1 cellular context compared by ENCODE assay signal in the genomic region with DNA sequence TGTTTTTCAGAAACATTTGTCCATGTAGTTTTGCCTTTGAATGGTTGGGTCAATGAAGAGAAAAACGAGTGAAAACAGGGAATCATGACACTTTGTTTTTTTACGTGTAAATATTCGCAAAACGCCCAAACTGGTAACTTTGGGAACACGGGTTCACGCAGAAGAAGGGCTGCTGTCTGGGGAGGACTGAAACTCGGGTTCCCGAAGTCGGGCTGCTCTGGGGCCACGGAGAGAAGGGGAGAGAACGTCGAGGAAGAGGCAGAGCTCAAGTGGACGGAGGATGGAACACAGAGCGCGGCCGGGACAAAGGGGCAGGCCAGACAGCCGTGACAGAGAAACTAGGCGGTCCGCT.
TF ChIP-seq lines count a peak whose summit lies in the region.

No MANE protein-coding gene starts in this region.

TF ChIP-seq in K562, 482 proteins besides CTCF, POLR2A, EP300 and RAD21 (continued from another document and continues in another):
- TF ChIP-seq, protein P1, sequence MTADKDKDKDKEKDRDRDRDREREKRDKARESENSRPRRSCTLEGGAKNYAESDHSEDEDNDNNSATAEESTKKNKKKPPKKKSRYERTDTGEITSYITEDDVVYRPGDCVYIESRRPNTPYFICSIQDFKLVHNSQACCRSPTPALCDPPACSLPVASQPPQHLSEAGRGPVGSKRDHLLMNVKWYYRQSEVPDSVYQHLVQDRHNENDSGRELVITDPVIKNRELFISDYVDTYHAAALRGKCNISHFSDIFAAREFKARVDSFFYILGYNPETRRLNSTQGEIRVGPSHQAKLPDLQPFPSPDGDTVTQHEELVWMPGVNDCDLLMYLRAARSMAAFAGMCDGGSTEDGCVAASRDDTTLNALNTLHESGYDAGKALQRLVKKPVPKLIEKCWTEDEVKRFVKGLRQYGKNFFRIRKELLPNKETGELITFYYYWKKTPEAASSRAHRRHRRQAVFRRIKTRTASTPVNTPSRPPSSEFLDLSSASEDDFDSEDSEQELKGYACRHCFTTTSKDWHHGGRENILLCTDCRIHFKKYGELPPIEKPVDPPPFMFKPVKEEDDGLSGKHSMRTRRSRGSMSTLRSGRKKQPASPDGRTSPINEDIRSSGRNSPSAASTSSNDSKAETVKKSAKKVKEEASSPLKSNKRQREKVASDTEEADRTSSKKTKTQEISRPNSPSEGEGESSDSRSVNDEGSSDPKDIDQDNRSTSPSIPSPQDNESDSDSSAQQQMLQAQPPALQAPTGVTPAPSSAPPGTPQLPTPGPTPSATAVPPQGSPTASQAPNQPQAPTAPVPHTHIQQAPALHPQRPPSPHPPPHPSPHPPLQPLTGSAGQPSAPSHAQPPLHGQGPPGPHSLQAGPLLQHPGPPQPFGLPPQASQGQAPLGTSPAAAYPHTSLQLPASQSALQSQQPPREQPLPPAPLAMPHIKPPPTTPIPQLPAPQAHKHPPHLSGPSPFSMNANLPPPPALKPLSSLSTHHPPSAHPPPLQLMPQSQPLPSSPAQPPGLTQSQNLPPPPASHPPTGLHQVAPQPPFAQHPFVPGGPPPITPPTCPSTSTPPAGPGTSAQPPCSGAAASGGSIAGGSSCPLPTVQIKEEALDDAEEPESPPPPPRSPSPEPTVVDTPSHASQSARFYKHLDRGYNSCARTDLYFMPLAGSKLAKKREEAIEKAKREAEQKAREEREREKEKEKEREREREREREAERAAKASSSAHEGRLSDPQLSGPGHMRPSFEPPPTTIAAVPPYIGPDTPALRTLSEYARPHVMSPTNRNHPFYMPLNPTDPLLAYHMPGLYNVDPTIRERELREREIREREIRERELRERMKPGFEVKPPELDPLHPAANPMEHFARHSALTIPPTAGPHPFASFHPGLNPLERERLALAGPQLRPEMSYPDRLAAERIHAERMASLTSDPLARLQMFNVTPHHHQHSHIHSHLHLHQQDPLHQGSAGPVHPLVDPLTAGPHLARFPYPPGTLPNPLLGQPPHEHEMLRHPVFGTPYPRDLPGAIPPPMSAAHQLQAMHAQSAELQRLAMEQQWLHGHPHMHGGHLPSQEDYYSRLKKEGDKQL (CRISPR knock-in tag; IDR thresholded peaks at IDR 0.05; ENCODE audit: borderline replicate concordance), result no peak
- TF ChIP-seq CREM (IDR thresholded peaks at IDR 0.05; ENCODE audit: low read depth) (no peak), ZNF668 (CRISPR knock-in tag; IDR thresholded peaks at IDR 0.05) (0 out of 2 replicates have a peak, but pooled peaks have one; percentile 9), MEF2D (tag; conservative IDR thresholded peaks at IDR 0.05; ENCODE audit: low read depth) (no peak), ZKSCAN1 (IDR thresholded peaks at IDR 0.05; ENCODE audit: low read depth, low read length) (no peak), ZBTB1 (CRISPR knock-in tag; IDR thresholded peaks at IDR 0.05; ENCODE audit: borderline replicate concordance, low read depth) (no peak), ZNF57 (CRISPR knock-in tag; IDR thresholded peaks at IDR 0.05) (no peak), PTBP1 (IDR thresholded peaks at IDR 0.05; ENCODE audit: low read depth, low read length) (no peak), ZNF584 (CRISPR knock-in tag; IDR thresholded peaks at IDR 0.05; ENCODE audit: low read depth) (no peak), LEF1 (IDR thresholded peaks at IDR 0.05) (no peak), SP1 (CRISPR knock-in tag; IDR thresholded peaks at IDR 0.05) (peak; percentile 41; the same call in 1 of the 2 replicates), NFATC3 (IDR thresholded peaks at IDR 0.05) (no peak), FOXJ2 (tag; IDR thresholded peaks at IDR 0.05) (0 out of 2 replicates have a peak, but pooled peaks have one; percentile 16), ETV6 (IDR thresholded peaks at IDR 0.05; ENCODE audit: borderline replicate concordance in 1 of 2, low read depth in 2 of 2, low read length in 1 of 2) (no peak), ETV6 (CRISPR knock-in tag; IDR thresholded peaks at IDR 0.05; ENCODE audit: borderline replicate concordance) (no peak), MECOM (CRISPR knock-in tag; IDR thresholded peaks at IDR 0.05) (no peak), ZNF717 (CRISPR knock-in tag; IDR thresholded peaks at IDR 0.05) (no peak), ZFP30 (CRISPR knock-in tag; IDR thresholded peaks at IDR 0.05; ENCODE audit: borderline replicate concordance) (no peak), MEF2A (IDR thresholded peaks at IDR 0.05; ENCODE audit: control insufficient read depth, low read depth, low read length) (no peak), ARID1B (IDR thresholded peaks at IDR 0.05) (0 out of 2 replicates have a peak, but pooled peaks have one; percentile 28), ARNT (IDR thresholded peaks at IDR 0.05) (0 out of 4 replicates have a peak, but pooled peaks of 1 of the 2 experiments have one; percentile 28), HLTF (IDR thresholded peaks at IDR 0.05) (no peak), ILF3 (IDR thresholded peaks at IDR 0.05; ENCODE audit: borderline replicate concordance) (no peak), EP400 (IDR thresholded peaks at IDR 0.05) (peak; percentile 6; the same call in 1 of the 2 replicates), RB1 (IDR thresholded peaks at IDR 0.05; ENCODE audit: low read depth) (no peak), HDAC2 (IDR thresholded peaks at IDR 0.05) (0 out of 2 replicates have a peak, but pooled peaks have one; percentile 27)
- TF ChIP-seq, protein P2, sequence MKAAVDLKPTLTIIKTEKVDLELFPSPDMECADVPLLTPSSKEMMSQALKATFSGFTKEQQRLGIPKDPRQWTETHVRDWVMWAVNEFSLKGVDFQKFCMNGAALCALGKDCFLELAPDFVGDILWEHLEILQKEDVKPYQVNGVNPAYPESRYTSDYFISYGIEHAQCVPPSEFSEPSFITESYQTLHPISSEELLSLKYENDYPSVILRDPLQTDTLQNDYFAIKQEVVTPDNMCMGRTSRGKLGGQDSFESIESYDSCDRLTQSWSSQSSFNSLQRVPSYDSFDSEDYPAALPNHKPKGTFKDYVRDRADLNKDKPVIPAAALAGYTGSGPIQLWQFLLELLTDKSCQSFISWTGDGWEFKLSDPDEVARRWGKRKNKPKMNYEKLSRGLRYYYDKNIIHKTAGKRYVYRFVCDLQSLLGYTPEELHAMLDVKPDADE (conservative IDR thresholded peaks at IDR 0.05; ENCODE audit: control insufficient read depth, low read depth, low read length), result no peak
- TF ChIP-seq, protein P3, sequence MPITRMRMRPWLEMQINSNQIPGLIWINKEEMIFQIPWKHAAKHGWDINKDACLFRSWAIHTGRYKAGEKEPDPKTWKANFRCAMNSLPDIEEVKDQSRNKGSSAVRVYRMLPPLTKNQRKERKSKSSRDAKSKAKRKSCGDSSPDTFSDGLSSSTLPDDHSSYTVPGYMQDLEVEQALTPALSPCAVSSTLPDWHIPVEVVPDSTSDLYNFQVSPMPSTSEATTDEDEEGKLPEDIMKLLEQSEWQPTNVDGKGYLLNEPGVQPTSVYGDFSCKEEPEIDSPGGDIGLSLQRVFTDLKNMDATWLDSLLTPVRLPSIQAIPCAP (CRISPR knock-in tag; IDR thresholded peaks at IDR 0.05; ENCODE audit: borderline replicate concordance), result no peak
- TF ChIP-seq, protein P4, sequence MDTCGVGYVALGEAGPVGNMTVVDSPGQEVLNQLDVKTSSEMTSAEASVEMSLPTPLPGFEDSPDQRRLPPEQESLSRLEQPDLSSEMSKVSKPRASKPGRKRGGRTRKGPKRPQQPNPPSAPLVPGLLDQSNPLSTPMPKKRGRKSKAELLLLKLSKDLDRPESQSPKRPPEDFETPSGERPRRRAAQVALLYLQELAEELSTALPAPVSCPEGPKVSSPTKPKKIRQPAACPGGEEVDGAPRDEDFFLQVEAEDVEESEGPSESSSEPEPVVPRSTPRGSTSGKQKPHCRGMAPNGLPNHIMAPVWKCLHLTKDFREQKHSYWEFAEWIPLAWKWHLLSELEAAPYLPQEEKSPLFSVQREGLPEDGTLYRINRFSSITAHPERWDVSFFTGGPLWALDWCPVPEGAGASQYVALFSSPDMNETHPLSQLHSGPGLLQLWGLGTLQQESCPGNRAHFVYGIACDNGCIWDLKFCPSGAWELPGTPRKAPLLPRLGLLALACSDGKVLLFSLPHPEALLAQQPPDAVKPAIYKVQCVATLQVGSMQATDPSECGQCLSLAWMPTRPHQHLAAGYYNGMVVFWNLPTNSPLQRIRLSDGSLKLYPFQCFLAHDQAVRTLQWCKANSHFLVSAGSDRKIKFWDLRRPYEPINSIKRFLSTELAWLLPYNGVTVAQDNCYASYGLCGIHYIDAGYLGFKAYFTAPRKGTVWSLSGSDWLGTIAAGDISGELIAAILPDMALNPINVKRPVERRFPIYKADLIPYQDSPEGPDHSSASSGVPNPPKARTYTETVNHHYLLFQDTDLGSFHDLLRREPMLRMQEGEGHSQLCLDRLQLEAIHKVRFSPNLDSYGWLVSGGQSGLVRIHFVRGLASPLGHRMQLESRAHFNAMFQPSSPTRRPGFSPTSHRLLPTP (IDR thresholded peaks at IDR 0.05; ENCODE audit: borderline replicate concordance, extremely low read depth, insufficient read length), result no peak
- TF ChIP-seq, protein P5, sequence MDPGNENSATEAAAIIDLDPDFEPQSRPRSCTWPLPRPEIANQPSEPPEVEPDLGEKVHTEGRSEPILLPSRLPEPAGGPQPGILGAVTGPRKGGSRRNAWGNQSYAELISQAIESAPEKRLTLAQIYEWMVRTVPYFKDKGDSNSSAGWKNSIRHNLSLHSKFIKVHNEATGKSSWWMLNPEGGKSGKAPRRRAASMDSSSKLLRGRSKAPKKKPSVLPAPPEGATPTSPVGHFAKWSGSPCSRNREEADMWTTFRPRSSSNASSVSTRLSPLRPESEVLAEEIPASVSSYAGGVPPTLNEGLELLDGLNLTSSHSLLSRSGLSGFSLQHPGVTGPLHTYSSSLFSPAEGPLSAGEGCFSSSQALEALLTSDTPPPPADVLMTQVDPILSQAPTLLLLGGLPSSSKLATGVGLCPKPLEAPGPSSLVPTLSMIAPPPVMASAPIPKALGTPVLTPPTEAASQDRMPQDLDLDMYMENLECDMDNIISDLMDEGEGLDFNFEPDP (CRISPR knock-in tag; IDR thresholded peaks at IDR 0.05), result no peak
- TF ChIP-seq, protein P6, sequence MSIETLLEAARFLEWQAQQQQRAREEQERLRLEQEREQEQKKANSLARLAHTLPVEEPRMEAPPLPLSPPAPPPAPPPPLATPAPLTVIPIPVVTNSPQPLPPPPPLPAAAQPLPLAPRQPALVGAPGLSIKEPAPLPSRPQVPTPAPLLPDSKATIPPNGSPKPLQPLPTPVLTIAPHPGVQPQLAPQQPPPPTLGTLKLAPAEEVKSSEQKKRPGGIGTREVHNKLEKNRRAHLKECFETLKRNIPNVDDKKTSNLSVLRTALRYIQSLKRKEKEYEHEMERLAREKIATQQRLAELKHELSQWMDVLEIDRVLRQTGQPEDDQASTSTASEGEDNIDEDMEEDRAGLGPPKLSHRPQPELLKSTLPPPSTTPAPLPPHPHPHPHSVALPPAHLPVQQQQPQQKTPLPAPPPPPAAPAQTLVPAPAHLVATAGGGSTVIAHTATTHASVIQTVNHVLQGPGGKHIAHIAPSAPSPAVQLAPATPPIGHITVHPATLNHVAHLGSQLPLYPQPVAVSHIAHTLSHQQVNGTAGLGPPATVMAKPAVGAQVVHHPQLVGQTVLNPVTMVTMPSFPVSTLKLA (conservative IDR thresholded peaks at IDR 0.05), result 0 out of 4 replicates have a peak, but pooled peaks of 1 of the 2 experiments have one; percentile 29
- TF ChIP-seq, protein P7, sequence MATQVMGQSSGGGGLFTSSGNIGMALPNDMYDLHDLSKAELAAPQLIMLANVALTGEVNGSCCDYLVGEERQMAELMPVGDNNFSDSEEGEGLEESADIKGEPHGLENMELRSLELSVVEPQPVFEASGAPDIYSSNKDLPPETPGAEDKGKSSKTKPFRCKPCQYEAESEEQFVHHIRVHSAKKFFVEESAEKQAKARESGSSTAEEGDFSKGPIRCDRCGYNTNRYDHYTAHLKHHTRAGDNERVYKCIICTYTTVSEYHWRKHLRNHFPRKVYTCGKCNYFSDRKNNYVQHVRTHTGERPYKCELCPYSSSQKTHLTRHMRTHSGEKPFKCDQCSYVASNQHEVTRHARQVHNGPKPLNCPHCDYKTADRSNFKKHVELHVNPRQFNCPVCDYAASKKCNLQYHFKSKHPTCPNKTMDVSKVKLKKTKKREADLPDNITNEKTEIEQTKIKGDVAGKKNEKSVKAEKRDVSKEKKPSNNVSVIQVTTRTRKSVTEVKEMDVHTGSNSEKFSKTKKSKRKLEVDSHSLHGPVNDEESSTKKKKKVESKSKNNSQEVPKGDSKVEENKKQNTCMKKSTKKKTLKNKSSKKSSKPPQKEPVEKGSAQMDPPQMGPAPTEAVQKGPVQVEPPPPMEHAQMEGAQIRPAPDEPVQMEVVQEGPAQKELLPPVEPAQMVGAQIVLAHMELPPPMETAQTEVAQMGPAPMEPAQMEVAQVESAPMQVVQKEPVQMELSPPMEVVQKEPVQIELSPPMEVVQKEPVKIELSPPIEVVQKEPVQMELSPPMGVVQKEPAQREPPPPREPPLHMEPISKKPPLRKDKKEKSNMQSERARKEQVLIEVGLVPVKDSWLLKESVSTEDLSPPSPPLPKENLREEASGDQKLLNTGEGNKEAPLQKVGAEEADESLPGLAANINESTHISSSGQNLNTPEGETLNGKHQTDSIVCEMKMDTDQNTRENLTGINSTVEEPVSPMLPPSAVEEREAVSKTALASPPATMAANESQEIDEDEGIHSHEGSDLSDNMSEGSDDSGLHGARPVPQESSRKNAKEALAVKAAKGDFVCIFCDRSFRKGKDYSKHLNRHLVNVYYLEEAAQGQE (CRISPR knock-in tag; IDR thresholded peaks at IDR 0.05; ENCODE audit: low read depth), result no peak
- TF ChIP-seq, protein P8, sequence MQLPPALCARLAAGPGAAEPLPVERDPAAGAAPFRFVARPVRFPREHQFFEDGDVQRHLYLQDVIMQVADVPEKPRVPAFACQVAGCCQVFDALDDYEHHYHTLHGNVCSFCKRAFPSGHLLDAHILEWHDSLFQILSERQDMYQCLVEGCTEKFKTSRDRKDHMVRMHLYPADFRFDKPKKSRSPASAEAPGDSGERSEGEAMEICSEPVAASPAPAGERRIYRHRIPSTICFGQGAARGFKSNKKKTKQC (CRISPR knock-in tag; IDR thresholded peaks at IDR 0.05), result no peak
- TF ChIP-seq, protein P9, sequence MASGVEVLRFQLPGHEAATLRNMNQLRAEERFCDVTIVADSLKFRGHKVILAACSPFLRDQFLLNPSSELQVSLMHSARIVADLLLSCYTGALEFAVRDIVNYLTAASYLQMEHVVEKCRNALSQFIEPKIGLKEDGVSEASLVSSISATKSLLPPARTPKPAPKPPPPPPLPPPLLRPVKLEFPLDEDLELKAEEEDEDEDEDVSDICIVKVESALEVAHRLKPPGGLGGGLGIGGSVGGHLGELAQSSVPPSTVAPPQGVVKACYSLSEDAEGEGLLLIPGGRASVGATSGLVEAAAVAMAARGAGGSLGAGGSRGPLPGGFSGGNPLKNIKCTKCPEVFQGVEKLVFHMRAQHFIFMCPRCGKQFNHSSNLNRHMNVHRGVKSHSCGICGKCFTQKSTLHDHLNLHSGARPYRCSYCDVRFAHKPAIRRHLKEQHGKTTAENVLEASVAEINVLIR (CRISPR knock-in tag; IDR thresholded peaks at IDR 0.05), result no peak
- TF ChIP-seq, protein P10, sequence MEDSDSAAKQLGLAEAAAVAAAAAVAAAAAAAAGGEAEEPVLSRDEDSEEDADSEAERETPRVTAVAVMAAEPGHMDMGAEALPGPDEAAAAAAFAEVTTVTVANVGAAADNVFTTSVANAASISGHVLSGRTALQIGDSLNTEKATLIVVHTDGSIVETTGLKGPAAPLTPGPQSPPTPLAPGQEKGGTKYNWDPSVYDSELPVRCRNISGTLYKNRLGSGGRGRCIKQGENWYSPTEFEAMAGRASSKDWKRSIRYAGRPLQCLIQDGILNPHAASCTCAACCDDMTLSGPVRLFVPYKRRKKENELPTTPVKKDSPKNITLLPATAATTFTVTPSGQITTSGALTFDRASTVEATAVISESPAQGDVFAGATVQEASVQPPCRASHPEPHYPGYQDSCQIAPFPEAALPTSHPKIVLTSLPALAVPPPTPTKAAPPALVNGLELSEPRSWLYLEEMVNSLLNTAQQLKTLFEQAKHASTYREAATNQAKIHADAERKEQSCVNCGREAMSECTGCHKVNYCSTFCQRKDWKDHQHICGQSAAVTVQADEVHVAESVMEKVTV (CRISPR knock-in tag; IDR thresholded peaks at IDR 0.05), result no peak
